13 cellular contexts compared by ENCODE assay signal in the genomic region with DNA sequence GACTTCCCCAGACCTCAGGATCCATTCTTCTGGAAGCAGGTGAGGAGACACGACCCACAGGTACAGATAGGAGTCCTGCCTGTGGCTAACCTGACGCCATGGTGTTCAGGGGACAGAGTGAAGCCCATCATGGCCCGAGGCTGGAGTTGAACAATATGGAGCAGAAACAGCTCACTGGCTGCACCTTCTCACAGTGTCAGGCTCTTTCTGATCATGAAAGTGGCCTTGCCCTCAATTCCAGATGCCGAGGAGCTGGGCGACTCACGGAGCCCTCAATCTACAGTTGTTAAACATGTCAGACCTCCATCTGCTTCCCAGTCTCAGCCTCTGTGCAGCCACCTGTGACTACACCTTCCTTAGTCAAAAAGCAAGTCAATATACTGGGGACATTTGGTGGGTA.
A peak's percentile ranks its signal among the peaks of the same experiment; 100 is the strongest.
DNase-seq lines count a peak whose midpoint lies in the region; ATAC-seq, FAIRE-seq and TF ChIP-seq lines count a peak whose summit lies in the region.
"Had no signal": no experiment of that assay in that cellular context is flagged by ENCODE, and none has a peak within 500 bp of the region (broad histone marks: within the 10 kb centered on the region; RNA-seq: fewer than 3 reads in every experiment).

No MANE protein-coding gene starts in this region.

- H3K4ac ChIP-seq in IMR-90 (ENCODE audit: low read depth, low read length) (no peak overlapping the region), trophoblast cell (ENCODE audit: low read depth, low read length) (no peak overlapping the region)

- H3K4me1 ChIP-seq in IMR-90 (ENCODE audit: control insufficient read depth, insufficient read depth, low read length) (peaks cover 3% of the 10 kb centered on the region; the same call in 1 of the 2 replicates), K562 (replicated peaks in 1 of 2; ENCODE audit: control insufficient read depth in 2 of 2, insufficient read depth in 2 of 2, low read length in 2 of 2) (peaks cover 0 to 3% of the 10 kb centered on the region in 2 experiments; a peak in 1 of 5 replicates), trophoblast cell (ENCODE audit: control insufficient read depth in 1 of 2, insufficient read depth in 2 of 2, low read length in 2 of 2) (peaks cover 21 to 22% of the 10 kb centered on the region in 2 experiments)

- no peak overlapping the region for H3K18ac ChIP-seq in IMR-90 (ENCODE audit: low read depth, low read length)
- H3K18ac ChIP-seq in trophoblast cell (ENCODE audit: low read length), result no peak overlapping the region

- H3K79me1 ChIP-seq in IMR-90 (ENCODE audit: low read depth in 1 of 2, low read length in 2 of 2) (no peaks in the 10 kb centered on the region), trophoblast cell (ENCODE audit: low read length) (peaks cover 2% of the 10 kb centered on the region)

- no peak overlapping the region for H4K5ac ChIP-seq in IMR-90 (ENCODE audit: low read depth, low read length)

- no peak overlapping the region for H2BK20ac ChIP-seq in IMR-90 (ENCODE audit: low read depth, low read length)

- H4K91ac ChIP-seq in IMR-90 (ENCODE audit: insufficient read depth, low read depth, low read length) (no peak overlapping the region), trophoblast cell (ENCODE audit: low read depth, low read length) (no peak overlapping the region)

- H3K36me3 ChIP-seq in IMR-90 (ENCODE audit: control insufficient read depth, insufficient read depth, low read length) (no peaks in the 10 kb centered on the region), K562 (ENCODE audit: control insufficient read depth, insufficient read depth, low read length) (no peaks in the 10 kb centered on the region), trophoblast cell (ENCODE audit: control insufficient read depth in 1 of 2, insufficient read depth in 2 of 2, low read length in 2 of 2) (no peaks in the 10 kb centered on the region)
- H3K36me3 ChIP-seq: BLaER1 treated with 17β-estradiol and CSF1 and Interleukin-3, amounts not matched to agents 10 nM and 100 nM; HAP-1 had no signal

- H3K4me2 ChIP-seq in IMR-90 (ENCODE audit: low read depth, low read length), result no peak overlapping the region
- no peak overlapping the region for H3K4me2 ChIP-seq in K562 (ENCODE audit: insufficient read depth, low read length)
- H3K4me2 ChIP-seq in trophoblast cell (ENCODE audit: low read length), result no peak overlapping the region

- H3K9me3 ChIP-seq in IMR-90 (ENCODE audit: control insufficient read depth, insufficient read depth, low read length), result no peaks in the 10 kb centered on the region
- no peaks in the 10 kb centered on the region for H3K9me3 ChIP-seq in K562 (replicated peaks; ENCODE audit: control insufficient read depth, insufficient read depth, low read depth, low read length)
- no peaks in the 10 kb centered on the region for H3K9me3 ChIP-seq in trophoblast cell (ENCODE audit: insufficient read depth, low read depth, low read length)
- H3K9me3 ChIP-seq: BLaER1 treated with 17β-estradiol and CSF1 and Interleukin-3, amounts not matched to agents 10 nM and 100 nM; HAP-1 had no signal

- CTCF ChIA-PET in IMR-90 (lab: Yijun Ruan, JAX), result no interaction called here
- CTCF ChIA-PET in K562 (lab: Yijun Ruan, JAX; ENCODE audit: low intra/inter-chr PET ratio), result no interaction called here

- 94% methylated on average over 2 of the region's 6 CpGs; no CpG with 5 or more reads in 1 of the 2 experiments for WGBS in IMR-90 (ENCODE audit: extremely low coverage in 2 of 2, insufficient read length in 1 of 2), 2 experiments
- WGBS in K562 (ENCODE audit: insufficient coverage, low coverage, missing lambda C conversion rate), result 40% methylated on average over 6 of the region's 6 CpGs
- WGBS in trophoblast cell (ENCODE audit: extremely low coverage, insufficient coverage, insufficient read length), result no CpG with 5 or more reads among the region's 6 CpGs

- no TSS peak for BruUV-seq in IMR-90 (replicated peaks; lab: Mats Ljungman, UMichigan)
- BruUV-seq in K562 (replicated peaks; lab: Mats Ljungman, UMichigan), result no TSS peak

- ATAC-seq in IMR-90 (ENCODE audit: low read depth) (no peak), K562 (no peak), GM21717 (IDR thresholded peaks at IDR 0.05; ENCODE audit: unreplicated experiment) (no peak), HG03139 (IDR thresholded peaks at IDR 0.05; ENCODE audit: unreplicated experiment) (no peak)
- ATAC-seq: CD8-positive, alpha-beta T cell had no signal

- no peak for TF ChIP-seq CTCF in IMR-90 (conservative IDR thresholded peaks at IDR 0.05; ENCODE audit: low read depth, low read length)
- TF ChIP-seq CTCF in K562 (IDR thresholded peaks at IDR 0.05 in 2 of 3, conservative IDR thresholded peaks at IDR 0.05 in 1 of 3; ENCODE audit: insufficient read depth in 2 of 3, low read depth in 1 of 3, low read length in 3 of 3), result no peak

- H2BK5ac ChIP-seq in IMR-90 (ENCODE audit: low read depth, low read length, poor library complexity, severe bottlenecking) (no peak overlapping the region), trophoblast cell (ENCODE audit: low read depth, low read length, poor library complexity) (no peak overlapping the region)

- in situ Hi-C loops in IMR-90 (cut with MboI; ENCODE audit: low sequenced_read_pairs), result loop anchor here (5.0 kb wide), 2 partner anchors 113 to 478 kb away; partner anchors contain the start of gene SMAD3
- in situ Hi-C loops in K562 (cut with MboI), result no loop called here

- no peak for FAIRE-seq in K562 (lab: Jason Lieb, UNC)
- FAIRE-seq: D721Med had no signal

- H3K27ac ChIP-seq in IMR-90 (ENCODE audit: insufficient read depth, low read length), result no peak overlapping the region
- no peak overlapping the region for H3K27ac ChIP-seq in K562 (ENCODE audit: extremely low read depth, low read depth, low read length)
- no peak overlapping the region for H3K27ac ChIP-seq in trophoblast cell (ENCODE audit: low read depth, low read length)
- H3K27ac ChIP-seq: BLaER1 treated with 17β-estradiol and CSF1 and Interleukin-3, amounts not matched to agents 10 nM and 100 nM had no signal

- POLR2A ChIA-PET in IMR-90 (lab: Charles Lee; ENCODE audit: unreplicated experiment), result no interaction called here
- POLR2A ChIA-PET in K562 (lab: Yijun Ruan, JAX), result interaction anchor here (0.6 to 1.6 kb wide), 2 partner anchors 9 to 301 kb away, joined by 3 to 5 read pairs; no protein-coding TSS in a partner anchor

- no peak overlapping the region for H3K56ac ChIP-seq in IMR-90 (ENCODE audit: extremely low read depth, insufficient read depth, low read length)

- no peak overlapping the region for H2AFZ ChIP-seq in IMR-90 (replicated peaks; ENCODE audit: low read length, poor library complexity)
- H2AFZ ChIP-seq in K562 (ENCODE audit: low read depth, low read length), result 0 out of 2 replicates have a peak overlapping the region, but pooled peaks have one; percentile 8
- no peak overlapping the region for H2AFZ ChIP-seq in trophoblast cell (ENCODE audit: insufficient read depth, low read length, poor library complexity)

- H2BK12ac ChIP-seq in trophoblast cell (ENCODE audit: low read length), result no peak overlapping the region

- H2AK5ac ChIP-seq in IMR-90 (ENCODE audit: low read depth, low read length) (peak overlapping the region; percentile 69), trophoblast cell (ENCODE audit: low read length) (no peak overlapping the region)

- no peak for TF ChIP-seq RAD21 in IMR-90 (IDR thresholded peaks at IDR 0.05; ENCODE audit: low read length)
- TF ChIP-seq RAD21 in K562 (CRISPR knock-in tag; conservative IDR thresholded peaks at IDR 0.05 in 1 of 2, IDR thresholded peaks at IDR 0.05 in 1 of 2), result no peak

- H3K9ac ChIP-seq in IMR-90 (ENCODE audit: low read depth, low read length), result no peak overlapping the region
- no peak overlapping the region for H3K9ac ChIP-seq in K562 (ENCODE audit: insufficient read depth in 1 of 2, low read depth in 2 of 2, low read length in 2 of 2)
- no peak overlapping the region for H3K9ac ChIP-seq in trophoblast cell (ENCODE audit: low read length)
- H3K9ac ChIP-seq: BLaER1 treated with 17β-estradiol and CSF1 and Interleukin-3, amounts not matched to agents 10 nM and 100 nM had no signal

- dilution Hi-C loops in IMR-90 (cut with HindIII; ENCODE audit: low sequenced_read_pairs, unreplicated experiment), result no loop called here

- TF ChIP-seq EP300 in K562 (IDR thresholded peaks at IDR 0.05; ENCODE audit: low read length), result no peak

- no peak overlapping the region for H3K4me3 ChIP-seq in IMR-90 (ENCODE audit: insufficient read depth, low read depth, low read length)
- no peak overlapping the region for H3K4me3 ChIP-seq in K562
- H3K4me3 ChIP-seq in trophoblast cell (ENCODE audit: low read depth, low read length), result no peak overlapping the region
- H3K4me3 ChIP-seq: BLaER1 treated with 17β-estradiol and CSF1 and Interleukin-3, amounts not matched to agents 10 nM and 100 nM; HAP-1 had no signal

- H3K27me3 ChIP-seq in IMR-90 (ENCODE audit: control insufficient read depth, insufficient read depth, low read length) (peaks cover under 1% of the 10 kb centered on the region; the same call in 1 of the 2 replicates), K562 (ENCODE audit: control insufficient read depth in 2 of 2, insufficient read depth in 2 of 2, low read length in 2 of 2) (peaks cover 0 to 6% of the 10 kb centered on the region in 2 experiments; a peak in 1 of 5 replicates), trophoblast cell (ENCODE audit: insufficient read depth, low read length) (no peaks in the 10 kb centered on the region)

- H2BK15ac ChIP-seq in IMR-90 (ENCODE audit: low read depth, low read length), result no peak overlapping the region

- intact Hi-C loops in IMR-90 (cut with micrococcal nuclease), result no loop called here
- intact Hi-C loops in K562 (cut with micrococcal nuclease), result loop anchor here (5.0 kb wide), 1 partner anchor 128 kb away; no protein-coding TSS in a partner anchor

- H2AK9ac ChIP-seq in IMR-90 (replicated peaks; ENCODE audit: low read depth, low read length, poor library complexity), result no peak overlapping the region

- H3K14ac ChIP-seq in IMR-90 (replicated peaks; ENCODE audit: low read depth, low read length) (no peak overlapping the region), trophoblast cell (ENCODE audit: low read length) (peak overlapping the region; percentile 42)

- no peak overlapping the region for H4K8ac ChIP-seq in IMR-90 (ENCODE audit: low read depth in 2 of 2, low read length in 2 of 2)
- no peak overlapping the region for H4K8ac ChIP-seq in trophoblast cell (ENCODE audit: low read depth, low read length)

- H3K23ac ChIP-seq in IMR-90 (ENCODE audit: low read depth, low read length), result no peak overlapping the region
- no peak overlapping the region for H3K23ac ChIP-seq in trophoblast cell (ENCODE audit: low read length)

- H3K79me2 ChIP-seq in K562 (ENCODE audit: control insufficient read depth, insufficient read depth, low read length), result no peaks in the 10 kb centered on the region
- no peaks in the 10 kb centered on the region for H3K79me2 ChIP-seq in trophoblast cell (ENCODE audit: control insufficient read depth, insufficient read depth, low read length, poor library complexity)

- DNase-seq in IMR-90 (no peak), K562 (ENCODE audit: extremely low read depth in 1 of 4, low spot score in 3 of 4) (no peak), kidney tubule cell (ENCODE audit: low spot score) (peak; percentile 25), trophoblast cell (no peak), COR-L47 (lab: John Stamatoyannopoulos, UW) (no peak)
- DNase-seq: CD8-positive, alpha-beta T cell; DMS79; GDM1 had no signal

- no peak overlapping the region for H4K12ac ChIP-seq in trophoblast cell (ENCODE audit: low read depth, low read length)

- H3K9me1 ChIP-seq in IMR-90 (ENCODE audit: insufficient read depth, low read length) (peaks cover 12% of the 10 kb centered on the region; the same call in 1 of the 2 replicates), K562 (ENCODE audit: control insufficient read depth, insufficient read depth, low read length) (no peaks in the 10 kb centered on the region)

- H2BK120ac ChIP-seq in IMR-90 (ENCODE audit: low read depth, low read length), result no peak overlapping the region
- peak overlapping the region; percentile 18 for H2BK120ac ChIP-seq in trophoblast cell (ENCODE audit: insufficient read depth, low read length, poor library complexity)

- TF ChIP-seq POLR2A in IMR-90 (IDR thresholded peaks at IDR 0.05; ENCODE audit: low read depth, low read length) (no peak), K562 (conservative IDR thresholded peaks at IDR 0.05) (no peak)

- no peaks in the 10 kb centered on the region for H4K20me1 ChIP-seq in IMR-90 (ENCODE audit: insufficient read depth, low read length)
- no peaks in the 10 kb centered on the region for H4K20me1 ChIP-seq in K562 (replicated peaks; ENCODE audit: control insufficient read depth, insufficient read depth, low read length)
- H4K20me1 ChIP-seq: BLaER1 treated with 17β-estradiol and CSF1 and Interleukin-3, amounts not matched to agents 10 nM and 100 nM had no signal
